11 cellular contexts compared by ENCODE assay signal in the genomic region with DNA sequence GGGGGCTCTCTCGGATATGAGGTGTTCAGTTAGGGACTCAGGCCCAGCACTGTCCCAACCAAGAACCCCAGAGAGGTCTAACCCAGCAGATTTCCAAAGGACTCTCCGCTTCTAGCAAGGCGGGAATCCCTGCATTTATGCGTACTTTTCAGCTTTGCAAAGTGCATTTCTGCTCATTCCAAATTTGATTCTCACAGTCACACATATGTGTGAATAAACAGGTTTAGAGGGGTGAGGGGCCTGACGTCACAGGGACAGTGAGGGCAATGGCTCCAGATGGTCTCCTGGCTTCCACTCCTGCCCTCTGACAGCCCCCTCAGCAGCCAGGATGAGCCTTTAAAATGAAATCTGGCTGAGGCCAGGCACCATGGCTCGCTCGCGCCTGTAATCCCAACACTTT. TPM values are rescaled to one million over a fixed set of nuclear protein-coding genes. Genes with fewer than 3 reads are reported as not detected.
DNase-seq lines count a peak whose midpoint lies in the region; FAIRE-seq and TF ChIP-seq lines count a peak whose summit lies in the region.
"Had no signal": no experiment of that assay in that cellular context is flagged by ENCODE, and none has a peak within 500 bp of the region (broad histone marks: within the 10 kb centered on the region; RNA-seq: fewer than 3 reads in every experiment).

No MANE protein-coding gene starts in this region.

- H3K27me3 Mint-ChIP-seq in activated naive CD4-positive, alpha-beta T cell treated with anti-CD3 and anti-CD28 coated beads, Interleukin-2, amount 10 ng/mL, durations not matched to agents 7 days and 5 days: no peaks in the 10 kb centered on the region

- FAIRE-seq in D721Med (lab: Jason Lieb, UNC): no peak

- H3K27me3 ChIP-seq in tibial nerve: no peaks in the 10 kb centered on the region

- TF ChIP-seq CTCF in WI38 (IDR thresholded peaks at IDR 0.05; ENCODE audit: low read depth, low read length) (no peak), tibial nerve (IDR thresholded peaks at IDR 0.05) (no peak), D721Med (IDR thresholded peaks at IDR 0.05; ENCODE audit: insufficient read depth, missing control alignments) (no peak)

- peaks cover 0 to 80% (median 53%) of the 10 kb centered on the region in 4 donors for H3K4me1 ChIP-seq in tibial nerve

- no peaks in the 10 kb centered on the region for H3K36me3 ChIP-seq in tibial nerve

- H3K4me3 Mint-ChIP-seq in activated naive CD4-positive, alpha-beta T cell treated with anti-CD3 and anti-CD28 coated beads, Interleukin-2, amount 10 ng/mL, durations not matched to agents 7 days and 5 days: peak overlapping the region; percentile 91

- WGBS in tibial nerve, 2 donors: 87 to 89% methylated on average over 8 of the region's 8 CpGs

- CTCF ChIA-PET in activated naive CD4-positive, alpha-beta T cell treated with anti-CD3 and anti-CD28 coated beads, Interleukin-2, amount 10 ng/mL, durations not matched to agents 7 days and 5 days (lab: Charles Lee): interaction anchor here (2.9 to 6.7 kb wide), 3 partner anchors 21 to 42 kb away, joined by 16 to 50 read pairs (median 38); no protein-coding TSS in a partner anchor

- H3K4me3 ChIP-seq in WI38 (ENCODE audit: low read depth, low read length) (peak overlapping the region; percentile 72; the same call in 1 of the 2 replicates), iPS-18c (ENCODE audit: insufficient read depth, low read depth, low read length) (peak overlapping the region; percentile 66; the same call in 1 of the 2 replicates), tibial nerve (no peak overlapping the region)

- DNase-seq in activated naive CD4-positive, alpha-beta T cell treated with anti-CD3 and anti-CD28 coated beads, Interleukin-2, amount 10 ng/mL, durations not matched to agents 7 days and 5 days: no peak
- no peak for DNase-seq in activated naive CD4-positive, alpha-beta T cell treated with anti-CD3 and anti-CD28 coated beads, Interleukin-2, amount 50 U/mL, for 16 hours
- DNase-seq in tibial nerve (ENCODE audit: low spot score in 2 of 2) (no peak), D721Med (ENCODE audit: insufficient read length, low spot score) (no peak), NCI-H774 (lab: John Stamatoyannopoulos, UW) (no peak)
- no peak for DNase-seq in activated CD4-positive, CD25-positive, alpha-beta regulatory T cell (lab: John Stamatoyannopoulos, UW)
- DNase-seq: mesenchymal stem cell, NCI-H2081 treated with DMSO at 0.1 percent for 48 hours had no signal

- no peaks in the 10 kb centered on the region for H3K9me3 Mint-ChIP-seq in activated naive CD4-positive, alpha-beta T cell treated with anti-CD3 and anti-CD28 coated beads, Interleukin-2, amount 10 ng/mL, durations not matched to agents 7 days and 5 days

- H3K9me3 ChIP-seq in iPS-18c (ENCODE audit: control insufficient read depth, insufficient read depth, low read length): peaks cover 2% of the 10 kb centered on the region
- no peaks in the 10 kb centered on the region for H3K9me3 ChIP-seq in tibial nerve

- TF ChIP-seq POLR2A in tibial nerve (IDR thresholded peaks at IDR 0.05): no peak

- H3K36me3 Mint-ChIP-seq in activated naive CD4-positive, alpha-beta T cell treated with anti-CD3 and anti-CD28 coated beads, Interleukin-2, amount 10 ng/mL, durations not matched to agents 7 days and 5 days: peaks cover 16% of the 10 kb centered on the region

- peaks cover 75% of the 10 kb centered on the region for H3K4me1 Mint-ChIP-seq in activated naive CD4-positive, alpha-beta T cell treated with anti-CD3 and anti-CD28 coated beads, Interleukin-2, amount 10 ng/mL, durations not matched to agents 7 days and 5 days

- H3K27ac ChIP-seq in tibial nerve: peak overlapping the region in 3 of 4 donors; percentile 86 to 90 (median 88)
- H3K27ac ChIP-seq: C4-2B had no signal

- no peak for TF ChIP-seq EP300 in tibial nerve (IDR thresholded peaks at IDR 0.05)

- H3K27ac Mint-ChIP-seq in activated naive CD4-positive, alpha-beta T cell treated with anti-CD3 and anti-CD28 coated beads, Interleukin-2, amount 10 ng/mL, durations not matched to agents 7 days and 5 days: peak overlapping the region; percentile 93

RNA-seq across cellular contexts. Expression of gene ECE1, which starts 0.9 kb away (rescaled TPM):
- total RNA-seq in tibial nerve: 100 to 1,000 TPM in 2 of 4 donors, 10 to 100 TPM in 2; 84.1 to 128 (median 110) TPM

Comparison
In these comparisons a context has a peak if more than half of its experiments do, and no peak if none do; other contexts are left out.
1. H3K4me3 ChIP-seq: peak in WI38 (single experiment) and iPS-18c (single experiment); none in tibial nerve (0 of 4).